In genomic region chr10:44743539-44743938, GRCh38 we compare ENCODE assay signal across 10 cellular contexts.
"Had no signal": no experiment of that assay in that cellular context is flagged by ENCODE, and none has a peak within 500 bp of the region (broad histone marks: within the 10 kb centered on the region; RNA-seq: fewer than 3 reads in every experiment).

No MANE protein-coding gene starts in this region.

- H3K9me3 ChIP-seq: HAP-1 had no signal

- H3K9ac ChIP-seq: GM23248, KMS-11 had no signal

- H3K36me3 ChIP-seq: HAP-1 had no signal

- H3K4me3 ChIP-seq: GM23248, HAP-1 had no signal

- H3K4me1 ChIP-seq: HAP-1 had no signal

- H3K27ac ChIP-seq: GM23248, HL-60, KMS-11 had no signal

- FAIRE-seq: HTR-8/SVneo had no signal

- H2AFZ ChIP-seq: GM23248 had no signal

- DNase-seq: GM23248, GOT3, H7, IMR-90, KBM-7 had no signal

- ATAC-seq: HCT116 had no signal
